ENCODE assay signal across 8 cellular contexts in genomic region chr6:16762547-16763477, GRCh38. TPM values are rescaled to one million over a fixed set of nuclear protein-coding genes. Genes with fewer than 3 reads are reported as not detected.
DNase-seq lines count a peak whose midpoint lies in the region; ATAC-seq and TF ChIP-seq lines count a peak whose summit lies in the region.

No MANE protein-coding gene starts in this region.

- peak overlapping the region; percentile 93 for H3K27ac ChIP-seq in RWPE1
- peak overlapping the region; percentile 99 for H3K27ac ChIP-seq in gastroesophageal sphincter
- peak overlapping the region; percentile 99 for H3K27ac ChIP-seq in vagina

- POLR2A ChIA-PET in RWPE1 (lab: Yijun Ruan, JAX; ENCODE audit: low non-redundant PET): interaction anchor here (0.5 to 0.7 kb wide), 2 partner anchors 50 to 535 kb away, joined by 3 to 7 read pairs; no protein-coding TSS in a partner anchor

- ATAC-seq in GM19351 (IDR thresholded peaks at IDR 0.05; ENCODE audit: unreplicated experiment) (peak; percentile 36), gastroesophageal sphincter (no peak)

- intact Hi-C loops in vagina (cut with DNase I): loop anchor here (5.0 to 10.0 kb wide), 4 partner anchors 218 to 431 kb away; no protein-coding TSS in a partner anchor

- no peak for TF ChIP-seq EP300 in gastroesophageal sphincter (IDR thresholded peaks at IDR 0.05)

- DNase-seq in COLO668 (lab: John Stamatoyannopoulos, UW; ENCODE audit: unreplicated experiment) (peak; percentile 45), HS-5 (ENCODE audit: low read depth) (peak; percentile 94), RWPE1 (ENCODE audit: low spot score) (peak; percentile 77), non-pigmented ciliary epithelial cell (ENCODE audit: low read depth) (peak; percentile 83), vagina (ENCODE audit: extremely low spot score in 2 of 2) (peak in 1 of 2 donors; percentile 91)
- DNase-seq in activated gamma-delta T cell treated with anti-CD3 and anti-CD28 coated beads, Interleukin-2, amount 50 U/mL, for 16 hours (ENCODE audit: low read depth): peak; percentile 59

- WGBS in gastroesophageal sphincter (ENCODE audit: low coverage in 1 of 2), 2 donors: 2 to 3% methylated on average over 12 to 17 of the region's 32 CpGs

- H3K9me3 ChIP-seq in gastroesophageal sphincter: no peaks in the 10 kb centered on the region
- H3K9me3 ChIP-seq in vagina: no peaks in the 10 kb centered on the region

- H3K4me3 ChIP-seq in gastroesophageal sphincter: peak overlapping the region; percentile 92 to 95
- H3K4me3 ChIP-seq in vagina: peak overlapping the region; percentile 88 to 93

- H3K27me3 ChIP-seq in gastroesophageal sphincter (no peaks in the 10 kb centered on the region), vagina (no peaks in the 10 kb centered on the region)

- no peak for TF ChIP-seq POLR2A in gastroesophageal sphincter (IDR thresholded peaks at IDR 0.05)
- no peak for TF ChIP-seq POLR2A in vagina (IDR thresholded peaks at IDR 0.05)

- CTCF ChIA-PET in RWPE1 (lab: Yijun Ruan, JAX): interaction anchor here (0.6 to 3.2 kb wide), 23 partner anchors 12 to 513 kb away, joined by 3 to 28 read pairs (median 4); no protein-coding TSS in a partner anchor

- H3K36me3 ChIP-seq in gastroesophageal sphincter (no peaks in the 10 kb centered on the region), vagina (no peaks in the 10 kb centered on the region)

- H3K4me1 ChIP-seq in gastroesophageal sphincter: peaks cover 5 to 63% (median 8%) of the 10 kb centered on the region in 3 donors
- peaks cover 27% of the 10 kb centered on the region for H3K4me1 ChIP-seq in vagina

- peak; percentile 88 for TF ChIP-seq CTCF in RWPE1 (conservative IDR thresholded peaks at IDR 0.05; ENCODE audit: low read depth)
- TF ChIP-seq CTCF in gastroesophageal sphincter (IDR thresholded peaks at IDR 0.05): peak; percentile 70 to 87 (median 80)
- peak; percentile 28 to 82 (median 64) for TF ChIP-seq CTCF in vagina (IDR thresholded peaks at IDR 0.05)

RNA-seq across cellular contexts. Expression of gene ATXN1, which starts 1.6 kb away (rescaled TPM):
- total RNA-seq in gastroesophageal sphincter: 10 to 100 TPM; 38.7 to 78.3 (median 62.6) TPM
- 43.2 TPM for total RNA-seq in vagina
